ENCODE assay signal across 9 cellular contexts in genomic region chr2:46984034-46984433, GRCh38. TPM values are rescaled to one million over a fixed set of nuclear protein-coding genes. Genes with fewer than 3 reads are reported as not detected.
A peak's percentile ranks its signal among the peaks of the same experiment; 100 is the strongest.
DNase-seq lines count a peak whose midpoint lies in the region; ATAC-seq and TF ChIP-seq lines count a peak whose summit lies in the region.
"Had no signal": no experiment of that assay in that cellular context is flagged by ENCODE, and none has a peak within 500 bp of the region (broad histone marks: within the 10 kb centered on the region; RNA-seq: fewer than 3 reads in every experiment).

No MANE protein-coding gene starts in this region.

- H3K4me2 ChIP-seq in osteoblast (ENCODE audit: insufficient read depth, low read length), result no peak overlapping the region

- H3K79me2 ChIP-seq in osteoblast (ENCODE audit: insufficient read depth, low read length), result peaks cover 43% of the 10 kb centered on the region

- H2AFZ ChIP-seq in osteoblast (ENCODE audit: low read length), result no peak overlapping the region

- H3K27ac ChIP-seq in osteoblast (ENCODE audit: low read depth, low read length), result peak overlapping the region; percentile 89

- no peaks in the 10 kb centered on the region for H3K9me3 ChIP-seq in osteoblast (ENCODE audit: low read depth, low read length)

- no peaks in the 10 kb centered on the region for H3K27me3 ChIP-seq in osteoblast (ENCODE audit: insufficient read depth, low read length)

- DNase-seq in GF-D8 (lab: John Stamatoyannopoulos, UW), result peak; percentile 41
- no peak for DNase-seq in activated naive CD8-positive, alpha-beta T cell treated with anti-CD3 and anti-CD28 coated beads for 36 hours
- DNase-seq in osteoblast (ENCODE audit: insufficient read length, low spot score, missing footprints), result no peak
- DNase-seq in SKM-1 (lab: John Stamatoyannopoulos, UW; ENCODE audit: unreplicated experiment), result no peak
- DNase-seq in posterior vena cava (ENCODE audit: low spot score), result no peak
- DNase-seq in NCI-H2171 treated with DMSO at 0.1 percent for 48 hours (lab: John Stamatoyannopoulos, UW), result no peak
- DNase-seq: DMS79 had no signal

- H3K4me1 Mint-ChIP-seq in activated naive CD8-positive, alpha-beta T cell treated with anti-CD3 and anti-CD28 coated beads for 36 hours, result peaks cover 72% of the 10 kb centered on the region

- TF ChIP-seq CTCF in osteoblast (IDR thresholded peaks at IDR 0.05; ENCODE audit: extremely low read depth, low read depth, low read length), result no peak

- no peaks in the 10 kb centered on the region for H3K27me3 Mint-ChIP-seq in activated naive CD8-positive, alpha-beta T cell treated with anti-CD3 and anti-CD28 coated beads for 36 hours

- no peak overlapping the region for H3K4me3 ChIP-seq in osteoblast (ENCODE audit: insufficient read depth, low read length)

- H3K36me3 Mint-ChIP-seq in activated naive CD8-positive, alpha-beta T cell treated with anti-CD3 and anti-CD28 coated beads for 36 hours, result peaks cover 38% of the 10 kb centered on the region

- peaks cover 65% of the 10 kb centered on the region for H3K36me3 ChIP-seq in osteoblast (ENCODE audit: insufficient read depth, low read length)

- no peaks in the 10 kb centered on the region for H3K9me3 Mint-ChIP-seq in activated naive CD8-positive, alpha-beta T cell treated with anti-CD3 and anti-CD28 coated beads for 36 hours

- H3K4me1 ChIP-seq in osteoblast (ENCODE audit: insufficient read depth, low read length), result peaks cover 38% of the 10 kb centered on the region

- no peak overlapping the region for H3K4me3 Mint-ChIP-seq in activated naive CD8-positive, alpha-beta T cell treated with anti-CD3 and anti-CD28 coated beads for 36 hours

- H3K27ac Mint-ChIP-seq in activated naive CD8-positive, alpha-beta T cell treated with anti-CD3 and anti-CD28 coated beads for 36 hours, result peak overlapping the region; percentile 98

- ATAC-seq in HG02678 (IDR thresholded peaks at IDR 0.05; ENCODE audit: unreplicated experiment), result peak; percentile 26
- no peak for ATAC-seq in HG02884 (IDR thresholded peaks at IDR 0.05; ENCODE audit: unreplicated experiment)

- peaks cover 26% of the 10 kb centered on the region for H4K20me1 ChIP-seq in osteoblast (ENCODE audit: insufficient read depth, low read length)

- intact Hi-C loops in posterior vena cava (cut with DNase I), result no loop called here

RNA-seq across cellular contexts. Expression of gene TTC7A, which starts 43.0 kb away (rescaled TPM):
- 10 to 100 TPM; 55.0 to 56.6 TPM for total RNA-seq in activated naive CD8-positive, alpha-beta T cell treated with anti-CD3 and anti-CD28 coated beads for 36 hours
- 41.0 and 44.5 TPM in 2 replicates for total RNA-seq in osteoblast
- 10 to 100 TPM; 23.1 to 32.7 TPM for total RNA-seq in posterior vena cava
